In the genomic region with DNA sequence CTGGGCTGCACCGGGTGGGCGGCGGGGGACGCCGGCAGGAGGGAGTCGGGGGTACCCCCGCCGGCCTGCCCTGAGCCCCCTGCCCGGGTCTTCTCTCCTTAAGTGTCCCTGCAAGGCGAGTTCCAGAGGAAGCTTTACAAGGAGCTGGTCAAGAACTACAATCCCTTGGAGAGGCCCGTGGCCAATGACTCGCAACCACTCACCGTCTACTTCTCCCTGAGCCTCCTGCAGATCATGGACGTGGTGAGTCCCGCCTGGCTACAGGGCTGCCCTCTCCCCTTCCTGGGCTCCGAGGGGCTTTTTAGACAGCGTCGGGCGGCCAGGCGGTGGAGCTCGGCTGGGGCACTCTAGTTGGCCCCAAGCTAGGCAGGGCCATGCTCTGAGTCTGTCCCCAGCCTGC, we compare ENCODE assay signal across 8 cellular contexts. TPM values are rescaled to one million over a fixed set of nuclear protein-coding genes. Genes with fewer than 3 reads are reported as not detected.
DNase-seq lines count a peak whose midpoint lies in the region; ATAC-seq and TF ChIP-seq lines count a peak whose summit lies in the region.

No MANE protein-coding gene starts in this region.

- H2BK15ac ChIP-seq in neuronal stem cell (ENCODE audit: low read length), result no peak overlapping the region

- peaks cover 2% of the 10 kb centered on the region for H3K79me1 ChIP-seq in neuronal stem cell (ENCODE audit: low read depth, low read length)

- no peak overlapping the region for H2BK12ac ChIP-seq in neuronal stem cell (ENCODE audit: low read length)

- peak overlapping the region; percentile 76 for H3K14ac ChIP-seq in neuronal stem cell (ENCODE audit: low read length)

- H3K9ac ChIP-seq in neuronal stem cell (ENCODE audit: low read depth, low read length, poor library complexity), result peak overlapping the region; percentile 78

- H2BK5ac ChIP-seq in neuronal stem cell (ENCODE audit: low read length), result no peak overlapping the region

- H3K27ac Mint-ChIP-seq in Calu3 (ENCODE audit: unreplicated experiment), result no peak overlapping the region

- H4K91ac ChIP-seq in neuronal stem cell (ENCODE audit: low read depth, low read length, poor library complexity), result no peak overlapping the region

- no peak overlapping the region for H2AK5ac ChIP-seq in neuronal stem cell (ENCODE audit: low read depth, low read length)

- H3K36me3 ChIP-seq in MG63 (no peaks in the 10 kb centered on the region), esophagus (ENCODE audit: control insufficient read depth in 2 of 2, insufficient read depth in 2 of 2, low read length in 1 of 2) (no peaks in the 10 kb centered on the region), neuronal stem cell (replicated peaks in 1 of 2; ENCODE audit: control insufficient read depth in 2 of 2, insufficient read depth in 2 of 2, low read length in 2 of 2) (no peaks in the 10 kb centered on the region)

- no peaks in the 10 kb centered on the region for H3K27me3 Mint-ChIP-seq in Calu3 (ENCODE audit: unreplicated experiment)

- H3K9me3 Mint-ChIP-seq in Calu3 (ENCODE audit: low read depth, unreplicated experiment), result no peaks in the 10 kb centered on the region

- H3K27ac ChIP-seq in esophagus (ENCODE audit: low read depth in 2 of 2, low read length in 1 of 2) (no peak overlapping the region), neuronal stem cell (replicated peaks; ENCODE audit: low read length) (no peak overlapping the region)

- H3K18ac ChIP-seq in neuronal stem cell (ENCODE audit: low read length), result peak overlapping the region; percentile 94

- peak overlapping the region; percentile 41 for H3K4me3 ChIP-seq in MG63
- H3K4me3 ChIP-seq in esophagus (ENCODE audit: low read depth in 1 of 2, low read length in 2 of 2), result peak overlapping the region; percentile 43 to 47
- peak overlapping the region; percentile 75 to 95 for H3K4me3 ChIP-seq in neuronal stem cell (ENCODE audit: low read length in 2 of 2)

- TF ChIP-seq CTCF in Calu3 (IDR thresholded peaks at IDR 0.05; ENCODE audit: unreplicated experiment), result no peak

- peak overlapping the region; percentile 5 for H3K23ac ChIP-seq in neuronal stem cell (ENCODE audit: low read depth, low read length, poor library complexity)

- H3K4me3 Mint-ChIP-seq in Calu3 (ENCODE audit: low read depth, unreplicated experiment), result peak overlapping the region; percentile 64

- H2AFZ ChIP-seq in neuronal stem cell (ENCODE audit: low read length), result peak overlapping the region; percentile 96

- H3K4ac ChIP-seq in neuronal stem cell (ENCODE audit: low read length), result no peak overlapping the region

- intact Hi-C loops in Calu3 (cut with micrococcal nuclease; ENCODE audit: unreplicated experiment), result no loop called here

- H3K4me1 Mint-ChIP-seq in Calu3 (ENCODE audit: low read depth, unreplicated experiment), result no peaks in the 10 kb centered on the region

- BruUV-seq in Calu3 (replicated peaks; lab: Mats Ljungman, UMichigan), result no TSS peak

- no peak for ATAC-seq in HG03354 (IDR thresholded peaks at IDR 0.05; ENCODE audit: poor library complexity, severe bottlenecking, unreplicated experiment)

- CTCF ChIA-PET in Calu3 (lab: Charles Lee), result no interaction called here

- peaks cover 9% of the 10 kb centered on the region for H3K36me3 Mint-ChIP-seq in Calu3 (ENCODE audit: insufficient read depth, unreplicated experiment)

- H3K27me3 ChIP-seq in MG63, result peaks cover 27% of the 10 kb centered on the region
- peaks cover 0 to 3% of the 10 kb centered on the region in 2 donors for H3K27me3 ChIP-seq in esophagus (ENCODE audit: control insufficient read depth in 1 of 2, insufficient read depth in 2 of 2, low read length in 2 of 2)
- peaks cover 0 to 6% (median 2%) of the 10 kb centered on the region in 3 experiments for H3K27me3 ChIP-seq in neuronal stem cell (ENCODE audit: control insufficient read depth in 3 of 3, insufficient read depth in 3 of 3, low read depth in 1 of 3, low read length in 3 of 3)

- no peak for DNase-seq in Calu3
- peak; percentile 12 for DNase-seq in MG63
- no peak for DNase-seq in neuronal stem cell (ENCODE audit: low spot score)
- DNase-seq in NK-92 (lab: John Stamatoyannopoulos, UW; ENCODE audit: unreplicated experiment), result no peak
- no peak for DNase-seq in stimulated activated CD8-positive, alpha-beta memory T cell treated with anti-CD3 and anti-CD28 coated beads, Interleukin-4, amount 100 ng/mL, for 48 hours
- DNase-seq in GM19240 (ENCODE audit: insufficient read length, low spot score), result no peak

- H2BK120ac ChIP-seq in neuronal stem cell (ENCODE audit: low read depth, low read length), result no peak overlapping the region

- peak overlapping the region; percentile 70 for H3K4me2 ChIP-seq in neuronal stem cell (ENCODE audit: insufficient read depth, low read length, poor library complexity, severe bottlenecking)

- 3 to 4% methylated on average over 21 of the region's 21 CpGs for WGBS in esophagus, 2 donors
- WGBS in neuronal stem cell (ENCODE audit: extremely low coverage in 2 of 2, insufficient read length in 2 of 2, insufficient replicate concordance in 1 of 2), 2 donors, result no CpG with 5 or more reads among the region's 21 CpGs

- H3K9me3 ChIP-seq in MG63 (no peaks in the 10 kb centered on the region), esophagus (ENCODE audit: control insufficient read depth in 2 of 2, insufficient read depth in 1 of 2, low read depth in 1 of 2, low read length in 1 of 2) (no peaks in the 10 kb centered on the region), neuronal stem cell (replicated peaks in 1 of 2; ENCODE audit: control insufficient read depth in 2 of 2, insufficient read depth in 1 of 2, low read depth in 1 of 2, low read length in 2 of 2) (no peaks in the 10 kb centered on the region)

- H3K4me1 ChIP-seq in esophagus (ENCODE audit: control insufficient read depth in 2 of 2, insufficient read depth in 2 of 2, low read length in 1 of 2), result peaks cover 0 to 7% of the 10 kb centered on the region in 2 donors
- peaks cover 1 to 3% of the 10 kb centered on the region in 2 donors for H3K4me1 ChIP-seq in neuronal stem cell (ENCODE audit: control insufficient read depth in 2 of 2, insufficient read depth in 1 of 2, low read depth in 1 of 2, low read length in 2 of 2)

- H4K8ac ChIP-seq in neuronal stem cell (ENCODE audit: low read depth, low read length), result no peak overlapping the region

RNA-seq across cellular contexts. Expression of a gene that starts 0.5 kb away (rescaled TPM):
- 2.0 and 2.4 TPM in 2 replicates for total RNA-seq in Calu3 (2022)
- total RNA-seq in MG63 (2014; rRNA removed; shearing (Covaris generic); ENCODE audit: low replicate concordance), result 0.20 TPM in 1 of 2 replicates, not detected in the other
- under 1 TPM; 0.15 to 0.31 TPM for polyA plus RNA-seq in esophagus
- polyA plus RNA-seq in neuronal stem cell (2013, experiment 1 of 2), result 3.1 TPM
- polyA plus RNA-seq in neuronal stem cell (2013, experiment 2 of 2), result 2.9 TPM
